9 cellular contexts compared by ENCODE assay signal in genomic region chr12:111741235-111741812, GRCh38. TPM values are rescaled to one million over a fixed set of nuclear protein-coding genes. Genes with fewer than 3 reads are reported as not detected.
DNase-seq lines count a peak whose midpoint lies in the region; TF ChIP-seq lines count a peak whose summit lies in the region.
"Had no signal": no experiment of that assay in that cellular context is flagged by ENCODE, and none has a peak within 500 bp of the region (broad histone marks: within the 10 kb centered on the region; RNA-seq: fewer than 3 reads in every experiment).

No MANE protein-coding gene starts in this region.

- no peak overlapping the region for H3K4me3 ChIP-seq in adrenal gland
- no peak overlapping the region for H3K4me3 ChIP-seq in right atrium auricular region
- no peak overlapping the region for H3K4me3 ChIP-seq in smooth muscle cell

- no peak overlapping the region for H3K4me2 ChIP-seq in smooth muscle cell

- H3K9ac ChIP-seq in smooth muscle cell (ENCODE audit: low read depth), result no peak overlapping the region

- H3K27me3 ChIP-seq in adrenal gland (no peaks in the 10 kb centered on the region), right atrium auricular region (no peaks in the 10 kb centered on the region), smooth muscle cell (ENCODE audit: low read depth) (no peaks in the 10 kb centered on the region)

- H3K9me3 ChIP-seq in KOPT-K1 (ENCODE audit: insufficient read depth, low read length, poor library complexity, severe bottlenecking) (no peaks in the 10 kb centered on the region), adrenal gland (replicated peaks in 1 of 3) (no peaks in the 10 kb centered on the region), right atrium auricular region (no peaks in the 10 kb centered on the region), smooth muscle cell (replicated peaks; ENCODE audit: low read depth) (no peaks in the 10 kb centered on the region)

- no peaks in the 10 kb centered on the region for H3F3A ChIP-seq in smooth muscle cell (ENCODE audit: low read depth)

- peak in 5 of 7 donors; percentile 42 to 67 (median 62) for DNase-seq in adrenal gland
- DNase-seq in right atrium auricular region (ENCODE audit: low spot score), result no peak
- DNase-seq in smooth muscle cell (lab: John Stamatoyannopoulos, UW; ENCODE audit: unreplicated experiment), result no peak
- DNase-seq in ureter (ENCODE audit: low spot score), result no peak
- DNase-seq in NCI-H526 treated with DMSO at 0.1 percent for 48 hours (lab: John Stamatoyannopoulos, UW), result no peak
- DNase-seq in posterior vena cava (ENCODE audit: low spot score), result no peak
- no peak for DNase-seq in NCI-H510A (lab: John Stamatoyannopoulos, UW)
- DNase-seq: central memory CD4-positive, alpha-beta T cell had no signal

- no peak for TF ChIP-seq CTCF in adrenal gland (IDR thresholded peaks at IDR 0.05)
- no peak for TF ChIP-seq CTCF in right atrium auricular region (IDR thresholded peaks at IDR 0.05)
- TF ChIP-seq CTCF in smooth muscle cell (IDR thresholded peaks at IDR 0.05; ENCODE audit: borderline replicate concordance, insufficient read depth, poor library complexity, severe bottlenecking), result no peak

- H3K79me2 ChIP-seq in smooth muscle cell (ENCODE audit: low read depth), result no peaks in the 10 kb centered on the region

- H3K36me3 ChIP-seq in KOPT-K1 (ENCODE audit: insufficient read depth, low read length) (peaks cover 31% of the 10 kb centered on the region), adrenal gland (replicated peaks in 1 of 2) (peaks cover 0 to 24% of the 10 kb centered on the region in 2 donors), right atrium auricular region (peaks cover 37% of the 10 kb centered on the region), smooth muscle cell (ENCODE audit: low read depth) (no peaks in the 10 kb centered on the region)

- no peak for TF ChIP-seq POLR2A in adrenal gland (IDR thresholded peaks at IDR 0.05)

- intact Hi-C loops in adrenal gland (cut with DNase I), result no loop called here
- intact Hi-C loops in posterior vena cava (cut with DNase I), result loop anchor here in 1 of 2 donors (1.0 kb wide), 1 partner anchor 20 kb away; no protein-coding TSS in a partner anchor

- WGBS in adrenal gland, 4 donors, result 7 to 12% (median 9%) methylated on average over 4 of the region's 4 CpGs
- 56% methylated on average over 4 of the region's 4 CpGs for WGBS in smooth muscle cell (ENCODE audit: low lambda C conversion rate)

- peaks cover 11 to 17% of the 10 kb centered on the region in 2 donors for H3K4me1 ChIP-seq in adrenal gland (replicated peaks in 1 of 2)
- peaks cover 0 to 8% of the 10 kb centered on the region in 2 donors for H3K4me1 ChIP-seq in right atrium auricular region
- no peaks in the 10 kb centered on the region for H3K4me1 ChIP-seq in smooth muscle cell (ENCODE audit: low read depth)

- H2AFZ ChIP-seq in smooth muscle cell (ENCODE audit: low read depth), result no peak overlapping the region

- peak overlapping the region; percentile 46 for H3K27ac ChIP-seq in KOPT-K1 (ENCODE audit: low read depth, low read length, poor library complexity, severe bottlenecking)
- peak overlapping the region in 4 of 5 donors; percentile 21 to 76 (median 54) for H3K27ac ChIP-seq in adrenal gland
- peak overlapping the region; percentile 14 to 16 for H3K27ac ChIP-seq in right atrium auricular region
- peak overlapping the region; percentile 23 for H3K27ac ChIP-seq in smooth muscle cell (ENCODE audit: low read depth)

- no peaks in the 10 kb centered on the region for H4K20me1 ChIP-seq in smooth muscle cell (ENCODE audit: low read depth)

RNA-seq across cellular contexts. Expression of gene ALDH2, which starts 25.4 kb away (rescaled TPM):
- total RNA-seq in adrenal gland, result 100 to 1,000 TPM; 302 to 536 (median 428) TPM
- 100 to 1,000 TPM in 2 of 3 donors, 10 to 100 TPM in 1; 52.2 to 263 (median 138) TPM for polyA plus RNA-seq in adrenal gland
- 100 to 1,000 TPM; 157 to 158 TPM for total RNA-seq in right atrium auricular region
- total RNA-seq in smooth muscle cell, result 17.0 and 30.5 TPM in 2 replicates
- polyA plus RNA-seq in smooth muscle cell, result 54.6 and 75.3 TPM in 2 replicates
- 66.9 TPM for total RNA-seq in ureter
- 10 to 100 TPM; 79.9 to 96.9 TPM for total RNA-seq in posterior vena cava

RNA-seq across cellular contexts. Expression of gene ACAD10, which starts 55.5 kb away (rescaled TPM):
- 10 to 100 TPM; 22.0 to 65.5 (median 43.6) TPM for total RNA-seq in adrenal gland
- 10 to 100 TPM; 14.7 to 57.0 (median 31.0) TPM for polyA plus RNA-seq in adrenal gland
- total RNA-seq in right atrium auricular region, result 10 to 100 TPM; 13.0 to 18.2 TPM
- total RNA-seq in smooth muscle cell, result 14.9 and 15.0 TPM in 2 replicates
- 13.4 and 16.6 TPM in 2 replicates for polyA plus RNA-seq in smooth muscle cell
- total RNA-seq in ureter, result 43.6 TPM
- 10 to 100 TPM; 11.6 to 19.1 TPM for total RNA-seq in posterior vena cava

RNA-seq across cellular contexts. Expression of gene BRAP, which starts 55.6 kb away (rescaled TPM):
- total RNA-seq in adrenal gland, result 10 to 100 TPM; 13.6 to 25.3 (median 20.4) TPM
- polyA plus RNA-seq in adrenal gland, result 10 to 100 TPM in 2 of 3 donors, 1 to 10 TPM in 1; 8.6 to 31.0 (median 10.7) TPM
- 10 to 100 TPM; 10.1 to 13.4 TPM for total RNA-seq in right atrium auricular region
- total RNA-seq in smooth muscle cell, result 17.7 and 18.8 TPM in 2 replicates
- polyA plus RNA-seq in smooth muscle cell, result 16.4 and 20.4 TPM in 2 replicates
- 20.7 TPM for total RNA-seq in ureter
- total RNA-seq in posterior vena cava, result 10 to 100 TPM; 12.4 to 14.4 TPM

Comparison
In these comparisons a context has a peak if more than half of its experiments do, and no peak if none do; other contexts are left out.
1. DNase-seq: peak in adrenal gland (5 of 7); none in right atrium auricular region (single experiment), smooth muscle cell (single experiment), ureter (single experiment), NCI-H526 treated with DMSO at 0.1 percent for 48 hours (single experiment), posterior vena cava (single experiment) and NCI-H510A (single experiment).
2. Peak in every context shown above with its lines, with median percentiles within 50 percentile points of each other: H3K27ac ChIP-seq.